14 cellular contexts compared by ENCODE assay signal in genomic region chr16:19432429-19432828, GRCh38. TPM values are rescaled to one million over a fixed set of nuclear protein-coding genes. Genes with fewer than 3 reads are reported as not detected.
A peak's percentile ranks its signal among the peaks of the same experiment; 100 is the strongest.
DNase-seq lines count a peak whose midpoint lies in the region; ATAC-seq, FAIRE-seq and TF ChIP-seq lines count a peak whose summit lies in the region.
"Had no signal": no experiment of that assay in that cellular context is flagged by ENCODE, and none has a peak within 500 bp of the region (broad histone marks: within the 10 kb centered on the region; RNA-seq: fewer than 3 reads in every experiment).

No MANE protein-coding gene starts in this region.

- H3K4me3 ChIP-seq in brain microvascular endothelial cell (ENCODE audit: low read depth, low read length) = no peak overlapping the region
- H3K4me3 ChIP-seq: BLaER1, gastrocnemius medialis had no signal

- ATAC-seq in GM19467 (IDR thresholded peaks at IDR 0.05; ENCODE audit: unreplicated experiment) (no peak), HG03280 (IDR thresholded peaks at IDR 0.05; ENCODE audit: unreplicated experiment) (no peak)
- ATAC-seq: gastrocnemius medialis; stimulated activated naive CD8-positive, alpha-beta T cell treated with anti-CD3 and anti-CD28 coated beads, Interleukin-15, Interleukin-2, amounts not matched to agents 100 U/mL and 50 U/mL, for 24 hours had no signal

- no peaks in the 10 kb centered on the region for H3K36me3 ChIP-seq in brain microvascular endothelial cell (replicated peaks)
- H3K36me3 ChIP-seq: BLaER1, gastrocnemius medialis, WERI-Rb-1 had no signal

- H3K27me3 ChIP-seq in brain microvascular endothelial cell (replicated peaks) = no peaks in the 10 kb centered on the region
- H3K27me3 ChIP-seq: BLaER1, gastrocnemius medialis had no signal

- FAIRE-seq in islet of Langerhans (lab: Jason Lieb, UNC) = peak; percentile 47

- in situ Hi-C loops in brain microvascular endothelial cell (cut with HindIII; ENCODE audit: low pct_ligation_motif_present, low sequenced_read_pairs) = no loop called here

- DNase-seq in A172 (ENCODE audit: low spot score) (peak; percentile 45), HuH-7 (ENCODE audit: low spot score) (peak; percentile 31), NOMO-1 treated with dmso at 0.1 percent for 144 hours (lab: John Stamatoyannopoulos, UW; ENCODE audit: unreplicated experiment) (peak; percentile 21), GM19240 (ENCODE audit: insufficient read length, low spot score) (no peak), brain microvascular endothelial cell (no peak)
- DNase-seq: gastrocnemius medialis; stimulated activated CD4-positive, alpha-beta T cell treated with anti-CD3 and anti-CD28 coated beads, Interleukin-15, amount 100 ng/mL, for 24 hours; stimulated activated naive CD8-positive, alpha-beta T cell treated with anti-CD3 and anti-CD28 coated beads, Interleukin-15, Interleukin-2, amounts not matched to agents 100 U/mL and 50 U/mL, for 24 hours; WERI-Rb-1 had no signal

- H3K27ac ChIP-seq in brain microvascular endothelial cell = no peak overlapping the region
- H3K27ac ChIP-seq: BLaER1, gastrocnemius medialis, WERI-Rb-1 had no signal

- TF ChIP-seq CTCF in brain microvascular endothelial cell (IDR thresholded peaks at IDR 0.05; ENCODE audit: low read depth, low read length, missing control alignments) = no peak

RNA-seq across cellular contexts. Expression of gene TMC5, which starts 14.7 kb away (rescaled TPM):
- not detected in 2 replicates for total RNA-seq in A172 (2014; rRNA removed; shearing (Covaris generic))
- total RNA-seq: myocyte had no signal

Comparison
In these comparisons a context has a peak if more than half of its experiments do, and no peak if none do; other contexts are left out.
1. DNase-seq: peak in A172 (single experiment), HuH-7 (single experiment) and NOMO-1 treated with dmso at 0.1 percent for 144 hours (single experiment); none in GM19240 (single experiment) and brain microvascular endothelial cell (single experiment).